In the genomic region with DNA sequence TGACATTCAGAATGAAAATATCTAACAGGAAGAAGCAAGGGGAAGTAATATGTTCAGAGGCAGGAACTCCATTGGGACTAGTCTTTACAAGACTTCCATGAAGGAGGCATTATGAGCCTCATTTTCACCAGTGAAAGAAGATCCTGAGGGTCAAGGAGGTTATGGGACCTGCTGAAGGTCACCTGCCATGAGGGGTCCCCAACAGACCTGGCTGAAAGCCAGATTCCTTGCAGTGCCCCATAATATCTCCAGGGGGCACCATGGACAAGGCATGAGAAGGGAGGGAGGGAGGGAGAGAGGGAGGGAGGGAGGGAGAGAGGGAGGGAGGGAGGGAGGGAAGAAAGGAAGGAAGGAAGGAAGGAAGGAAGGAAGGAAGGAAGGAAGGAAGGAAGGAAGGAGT, we compare ENCODE assay signal across 12 cellular contexts.
DNase-seq lines count a peak whose midpoint lies in the region; ATAC-seq and TF ChIP-seq lines count a peak whose summit lies in the region.
"Had no signal": no experiment of that assay in that cellular context is flagged by ENCODE, and none has a peak within 500 bp of the region (broad histone marks: within the 10 kb centered on the region; RNA-seq: fewer than 3 reads in every experiment).

No MANE protein-coding gene starts in this region.

- DNase-seq in DMS 273 (lab: John Stamatoyannopoulos, UW; ENCODE audit: unreplicated experiment), result peak; percentile 64
- no peak for DNase-seq in DMS 273 treated with DMSO at 0.1 percent for 48 hours (lab: John Stamatoyannopoulos, UW)
- peak in 1 of 2 donors; percentile 13 for DNase-seq in cardiac fibroblast (ENCODE audit: low read depth in 2 of 2)
- DNase-seq in nephron progenitor cell, result peak; percentile 20
- DNase-seq in stimulated activated CD8-positive, alpha-beta memory T cell treated with anti-CD3 and anti-CD28 coated beads, Interleukin-4, amount 100 ng/mL, for 48 hours, result no peak
- DNase-seq in HPDE6-E6E7 (ENCODE audit: extremely low spot score), result no peak
- DNase-seq: activated CD4-positive, CD25-positive, alpha-beta regulatory T cell treated with anti-CD3 and anti-CD28 coated beads, Interleukin-2, amount 50 U/mL, for 72 hours; activated T-cell treated with anti-CD3 and anti-CD28 coated beads, Interleukin-2, amount 50 U/mL, for 1 hour; NCI-H1436 had no signal

- H3K27me3 Mint-ChIP-seq in nephron progenitor cell (ENCODE audit: low read depth, poor library complexity), result peaks cover 17% of the 10 kb centered on the region

- no peaks in the 10 kb centered on the region for H3K9me3 ChIP-seq in Loucy (ENCODE audit: insufficient read depth, low read depth, low read length)

- H3K9me2 ChIP-seq in Loucy (replicated peaks; ENCODE audit: low read depth, low read length), result no peaks in the 10 kb centered on the region

- H3K4me3 ChIP-seq in Loucy (ENCODE audit: low read length, poor library complexity, severe bottlenecking) (no peak overlapping the region), cardiac fibroblast (replicated peaks in 1 of 2; ENCODE audit: low read depth in 2 of 2, low read length in 2 of 2) (no peak overlapping the region)
- H3K4me3 ChIP-seq: GM12878 had no signal

- no peaks in the 10 kb centered on the region for H3K27me3 ChIP-seq in Loucy (ENCODE audit: insufficient read depth, low read length, poor library complexity, severe bottlenecking)

- H2AFZ ChIP-seq in Loucy (ENCODE audit: low read length), result no peak overlapping the region

- TF ChIP-seq CTCF in Loucy (conservative IDR thresholded peaks at IDR 0.05; ENCODE audit: low read length), result peak; percentile 32
- peak; percentile 12 for TF ChIP-seq CTCF in cardiac fibroblast (IDR thresholded peaks at IDR 0.05; ENCODE audit: low read depth, low read length)
- no peak for TF ChIP-seq CTCF in nephron progenitor cell (IDR thresholded peaks at IDR 0.05)

- H3F3A ChIP-seq in Loucy (ENCODE audit: low read depth), result no peaks in the 10 kb centered on the region

- H3K36me3 ChIP-seq in Loucy (ENCODE audit: insufficient read depth, low read length), result no peaks in the 10 kb centered on the region

- H3K4me3 Mint-ChIP-seq in nephron progenitor cell, result no peak overlapping the region

- no peak overlapping the region for H3K4me2 ChIP-seq in Loucy (ENCODE audit: low read depth, low read length, poor library complexity, severe bottlenecking)

- H3K36me3 Mint-ChIP-seq in nephron progenitor cell (ENCODE audit: low read depth), result no peaks in the 10 kb centered on the region

- no peaks in the 10 kb centered on the region for H4K20me1 ChIP-seq in Loucy (ENCODE audit: insufficient read depth, low read length, poor library complexity, severe bottlenecking)

- H3K9me3 Mint-ChIP-seq in nephron progenitor cell, result no peaks in the 10 kb centered on the region

- H3K9ac ChIP-seq in Loucy (ENCODE audit: low read depth, low read length, poor library complexity, severe bottlenecking), result no peak overlapping the region

- no peak overlapping the region for H3K27ac Mint-ChIP-seq in nephron progenitor cell

- no peaks in the 10 kb centered on the region for H3K79me2 ChIP-seq in Loucy (ENCODE audit: insufficient read depth, low read length)

- no peak for ATAC-seq in HG02973 (IDR thresholded peaks at IDR 0.05; ENCODE audit: unreplicated experiment)
- ATAC-seq: GM12878 had no signal

- peaks cover 16% of the 10 kb centered on the region for H3K4me1 ChIP-seq in Loucy (ENCODE audit: insufficient read depth, low read length, poor library complexity, severe bottlenecking)

- no peaks in the 10 kb centered on the region for H3K4me1 Mint-ChIP-seq in nephron progenitor cell

Comparison
In these comparisons a context has a peak if more than half of its experiments do, and no peak if none do; other contexts are left out.
1. DNase-seq: peak in DMS 273 (single experiment) and nephron progenitor cell (single experiment); none in DMS 273 treated with DMSO at 0.1 percent for 48 hours (single experiment), stimulated activated CD8-positive, alpha-beta memory T cell treated with anti-CD3 and anti-CD28 coated beads, Interleukin-4, amount 100 ng/mL, for 48 hours (single experiment) and HPDE6-E6E7 (single experiment).